In genomic region chr1:164823486-164824279, GRCh38 we compare ENCODE assay signal across 11 cellular contexts.
DNase-seq lines count a peak whose midpoint lies in the region; ATAC-seq and TF ChIP-seq lines count a peak whose summit lies in the region.
"Had no signal": no experiment of that assay in that cellular context is flagged by ENCODE, and none has a peak within 500 bp of the region (broad histone marks: within the 10 kb centered on the region; RNA-seq: fewer than 3 reads in every experiment).

No MANE protein-coding gene starts in this region.

- ATAC-seq in upper lobe of left lung (ENCODE audit: low FRiP score in 2 of 2) (peak; percentile 29 to 32), GM21390 (IDR thresholded peaks at IDR 0.05; ENCODE audit: unreplicated experiment) (no peak)

- peak overlapping the region; percentile 42; the same call in 1 of the 2 replicates for H3K27ac ChIP-seq in SJCRH30
- H3K27ac ChIP-seq in esophagus muscularis mucosa (replicated peaks in 1 of 4), result peak overlapping the region; percentile 76 to 82 (median 79)
- peak overlapping the region in 1 of 4 donors; percentile 10 for H3K27ac ChIP-seq in upper lobe of left lung
- H3K27ac ChIP-seq: epithelial cell of prostate had no signal

- DNase-seq in SJCRH30 (peak; percentile 43 to 65), esophagus muscularis mucosa (ENCODE audit: extremely low spot score) (no peak), mesothelial cell of epicardium (ENCODE audit: low spot score in 2 of 2, unreplicated experiment in 2 of 2) (no peak), upper lobe of left lung (no peak), NCI-H1105 treated with DMSO at 0.1 percent for 48 hours (lab: John Stamatoyannopoulos, UW) (no peak)
- no peak for DNase-seq in activated CD4-positive, CD25-positive, alpha-beta regulatory T cell (lab: John Stamatoyannopoulos, UW)
- DNase-seq: activated T-cell treated with anti-CD3 and anti-CD28 coated beads for 4 hours, amniotic stem cell, NCI-H524 treated with DMSO at 0.1 percent for 48 hours had no signal

- no peaks in the 10 kb centered on the region for H3K27me3 Mint-ChIP-seq in mesothelial cell of epicardium (ENCODE audit: low read depth)

- no peak overlapping the region for H3K4me3 ChIP-seq in SJCRH30
- H3K4me3 ChIP-seq in esophagus muscularis mucosa, result peak overlapping the region in 2 of 4 donors; percentile 8 to 15
- H3K4me3 ChIP-seq in upper lobe of left lung, result no peak overlapping the region

- H3K36me3 ChIP-seq in SJCRH30 (peaks cover 2% of the 10 kb centered on the region), esophagus muscularis mucosa (peaks cover 18 to 48% (median 23%) of the 10 kb centered on the region in 4 donors), upper lobe of left lung (peaks cover 0 to 23% (median 8%) of the 10 kb centered on the region in 4 donors)

- TF ChIP-seq EP300 in esophagus muscularis mucosa (IDR thresholded peaks at IDR 0.05) (no peak), upper lobe of left lung (IDR thresholded peaks at IDR 0.05) (no peak)

- H3K36me3 Mint-ChIP-seq in mesothelial cell of epicardium, result peaks cover 70% of the 10 kb centered on the region

- H3K27ac Mint-ChIP-seq in mesothelial cell of epicardium, result peak overlapping the region; percentile 86

- intact Hi-C loops in esophagus muscularis mucosa (cut with DNase I), result loop anchor here (5.0 to 10.0 kb wide), 2 partner anchors 49 to 251 kb away; no protein-coding TSS in a partner anchor

- WGBS in esophagus muscularis mucosa, result 15% methylated on average over 5 of the region's 5 CpGs
- 57 to 60% methylated on average over 5 of the region's 5 CpGs for WGBS in upper lobe of left lung, 2 donors

- TF ChIP-seq POLR2A in esophagus muscularis mucosa (IDR thresholded peaks at IDR 0.05; ENCODE audit: low read depth) (no peak), upper lobe of left lung (IDR thresholded peaks at IDR 0.05) (no peak)

- peak in 2 of 3 experiments; percentile 25 to 32 for TF ChIP-seq CTCF in esophagus muscularis mucosa (IDR thresholded peaks at IDR 0.05)
- no peak for TF ChIP-seq CTCF in mesothelial cell of epicardium (IDR thresholded peaks at IDR 0.05; ENCODE audit: unreplicated experiment)
- no peak for TF ChIP-seq CTCF in upper lobe of left lung (IDR thresholded peaks at IDR 0.05)

- H3K4me3 Mint-ChIP-seq in mesothelial cell of epicardium, result no peak overlapping the region

- H3K4me1 ChIP-seq in SJCRH30 (peaks cover 20% of the 10 kb centered on the region), esophagus muscularis mucosa (peaks cover 24 to 69% (median 60%) of the 10 kb centered on the region in 4 donors), upper lobe of left lung (peaks cover 0 to 3% (median 0%) of the 10 kb centered on the region in 4 donors)

- no peaks in the 10 kb centered on the region for H3K27me3 ChIP-seq in SJCRH30
- no peaks in the 10 kb centered on the region for H3K27me3 ChIP-seq in esophagus muscularis mucosa
- no peaks in the 10 kb centered on the region for H3K27me3 ChIP-seq in upper lobe of left lung

- H3K4me1 Mint-ChIP-seq in mesothelial cell of epicardium, result peaks cover 25% of the 10 kb centered on the region

- H3K9me3 Mint-ChIP-seq in mesothelial cell of epicardium, result peaks cover 2% of the 10 kb centered on the region

- no peaks in the 10 kb centered on the region for H3K9me3 ChIP-seq in SJCRH30 (replicated peaks)
- no peaks in the 10 kb centered on the region for H3K9me3 ChIP-seq in esophagus muscularis mucosa
- no peaks in the 10 kb centered on the region for H3K9me3 ChIP-seq in upper lobe of left lung

Comparison
In these comparisons a context has a peak if more than half of its experiments do, and no peak if none do; other contexts are left out.
1. DNase-seq: peak in SJCRH30 (2 of 2); none in esophagus muscularis mucosa (single experiment), mesothelial cell of epicardium (0 of 2), upper lobe of left lung (0 of 2), activated CD4-positive, CD25-positive, alpha-beta regulatory T cell (0 of 4) and NCI-H1105 treated with DMSO at 0.1 percent for 48 hours (single experiment).
2. CTCF ChIP-seq: peak in esophagus muscularis mucosa (2 of 3); none in mesothelial cell of epicardium (single experiment) and upper lobe of left lung (0 of 6).